In the genomic region with DNA sequence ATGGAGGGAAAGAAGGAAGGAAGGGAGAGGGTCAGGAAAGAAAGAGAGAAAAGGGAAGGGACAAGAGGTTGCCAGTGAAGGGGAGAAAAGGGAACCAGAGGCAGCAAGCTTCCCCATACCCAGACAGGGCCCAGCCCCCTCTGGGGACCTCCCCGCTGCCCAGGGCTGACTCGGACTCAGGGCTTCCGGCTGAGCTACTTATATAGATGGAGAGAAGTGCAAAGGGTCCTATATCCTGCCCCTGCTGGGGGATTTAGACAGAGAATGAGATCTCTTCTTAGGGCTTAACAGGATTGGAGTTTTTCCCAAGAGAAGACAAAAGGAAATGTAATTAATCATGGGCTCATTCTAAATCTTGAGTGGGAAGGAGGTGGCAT, we compare ENCODE assay signal across 19 cellular contexts. TPM values are rescaled to one million over a fixed set of nuclear protein-coding genes. Genes with fewer than 3 reads are reported as not detected.
DNase-seq lines count a peak whose midpoint lies in the region; ATAC-seq and TF ChIP-seq lines count a peak whose summit lies in the region.
"Had no signal": no experiment of that assay in that cellular context is flagged by ENCODE, and none has a peak within 500 bp of the region (broad histone marks: within the 10 kb centered on the region; RNA-seq: fewer than 3 reads in every experiment).

A gene (minus strand): TSS at position 176 of the 377 bp plus-strand sequence. CDS start 285 bp downstream, outside the sequence.

- no peak within 1 kb of the TSS for H2AFZ ChIP-seq in neural progenitor cell (replicated peaks)

- no peaks in the 10 kb centered on the region for H3K79me2 ChIP-seq in neural progenitor cell (ENCODE audit: low read depth)

- H3K4me1 ChIP-seq in neural progenitor cell, result peaks cover 18% of the 10 kb centered on the region
- H3K4me1 ChIP-seq: BE2C had no signal

- no peak within 1 kb of the TSS for H3K27ac ChIP-seq in neural progenitor cell
- H3K27ac ChIP-seq: RWPE1 had no signal

- H4K20me1 ChIP-seq in neural progenitor cell (ENCODE audit: low read depth), result peaks cover 11% of the 10 kb centered on the region

- peak; percentile 4 for TF ChIP-seq CTCF in neural progenitor cell (IDR thresholded peaks at IDR 0.05)

- H3K27me3 Mint-ChIP-seq in effector memory CD8-positive, alpha-beta T cell, result peaks cover 0 to 6% of the 10 kb centered on the region in 2 donors
- peaks cover 6% of the 10 kb centered on the region for H3K27me3 Mint-ChIP-seq in neural progenitor cell (ENCODE audit: insufficient read depth, low read depth)

- no peak within 1 kb of the TSS for H3K4me3 Mint-ChIP-seq in effector memory CD8-positive, alpha-beta T cell
- no peak within 1 kb of the TSS for H3K4me3 Mint-ChIP-seq in neural progenitor cell
- H3K4me3 Mint-ChIP-seq: activated CD4-positive, alpha-beta T cell treated with anti-CD3 and anti-CD28 coated beads for 36 hours; mesothelial cell of epicardium had no signal

- H3K27ac Mint-ChIP-seq in effector memory CD8-positive, alpha-beta T cell, result peak within 1 kb of the TSS in 1 of 2 donors; percentile 5
- peak within 1 kb of the TSS; percentile 54 for H3K27ac Mint-ChIP-seq in neural progenitor cell
- H3K27ac Mint-ChIP-seq: activated CD4-positive, alpha-beta T cell treated with anti-CD3 and anti-CD28 coated beads for 36 hours; mesothelial cell of epicardium had no signal

- H3K27me3 ChIP-seq in neural progenitor cell, result peaks cover 34% of the 10 kb centered on the region
- H3K27me3 ChIP-seq: BE2C had no signal

- no peaks in the 10 kb centered on the region for H3K9me3 Mint-ChIP-seq in effector memory CD8-positive, alpha-beta T cell
- peaks cover 4% of the 10 kb centered on the region for H3K9me3 Mint-ChIP-seq in neural progenitor cell
- H3K9me3 Mint-ChIP-seq: mesothelial cell of epicardium had no signal

- peak; percentile 62 for ATAC-seq in GM21717 (IDR thresholded peaks at IDR 0.05; ENCODE audit: unreplicated experiment)
- ATAC-seq in effector memory CD8-positive, alpha-beta T cell (replicated peaks), result peak; percentile 24

- peaks cover 19% of the 10 kb centered on the region for H3F3A ChIP-seq in neural progenitor cell (ENCODE audit: low read depth)

- H3K4me1 Mint-ChIP-seq in effector memory CD8-positive, alpha-beta T cell (ENCODE audit: low read depth in 2 of 2), result peaks cover 0 to 4% of the 10 kb centered on the region in 2 donors
- peaks cover 18% of the 10 kb centered on the region for H3K4me1 Mint-ChIP-seq in neural progenitor cell

- H3K9ac ChIP-seq in neural progenitor cell, result no peak within 1 kb of the TSS

- H3K36me3 ChIP-seq in neural progenitor cell, result no peaks in the 10 kb centered on the region
- H3K36me3 ChIP-seq: BE2C had no signal

- H3K4me3 ChIP-seq in neural progenitor cell, result no peak within 1 kb of the TSS

- peak within 1 kb of the TSS; percentile 21 for H3K4me2 ChIP-seq in neural progenitor cell

- H3K36me3 Mint-ChIP-seq in effector memory CD8-positive, alpha-beta T cell (ENCODE audit: insufficient read depth), result peaks cover 2% of the 10 kb centered on the region
- H3K36me3 Mint-ChIP-seq in neural progenitor cell, result no peaks in the 10 kb centered on the region
- H3K36me3 Mint-ChIP-seq: mesothelial cell of epicardium had no signal

- H3K9me3 ChIP-seq in neural progenitor cell (ENCODE audit: low read depth), result no peaks in the 10 kb centered on the region
- H3K9me3 ChIP-seq: BE2C had no signal

- DNase-seq in MV-4-11 (lab: John Stamatoyannopoulos, UW), result peak; percentile 31
- DNase-seq in effector memory CD8-positive, alpha-beta T cell, result no peak
- peak; percentile 77 for DNase-seq in neural progenitor cell (ENCODE audit: low spot score)
- no peak for DNase-seq in NCI-H1694 treated with DMSO at 0.1 percent for 48 hours (lab: John Stamatoyannopoulos, UW)
- no peak for DNase-seq in activated CD4-positive, alpha-beta T cell treated with anti-CD3 and anti-CD28 coated beads for 1 hour
- DNase-seq in HuH-7 (ENCODE audit: low spot score), result no peak
- DNase-seq: activated gamma-delta T cell treated with Interleukin-2 at 50 U/mL for 16 hours; amniotic stem cell; BE2C; DMS 273 treated with DMSO at 0.1 percent for 48 hours; GF-D8; NCI-H1417; NCI-H2171; stimulated activated CD4-positive, alpha-beta T cell treated with anti-CD3 and anti-CD28 coated beads, Interleukin-4, amount 100 ng/mL, for 24 hours had no signal

RNA-seq across cellular contexts. Expression of the gene that starts here (rescaled TPM):
- 0.25 TPM in 1 of 2 replicates, not detected in the other for total RNA-seq in neural progenitor cell (ENCODE audit: low replicate concordance)
- total RNA-seq: activated CD4-positive, alpha-beta T cell treated with anti-CD3 and anti-CD28 coated beads for 36 hours; mesothelial cell of epicardium; T-helper 1 cell treated with Interleukin-12 subunit alpha and Interleukin-12 subunit beta and Interleukin-4 antibody, amounts not matched to agents 30 ng/mL and 1 ng/mL, for 36 hours had no signal

Comparison
In these comparisons a context has a peak if more than half of its experiments do, and no peak if none do; other contexts are left out.
1. Peak in DNase-seq and H3K4me2 ChIP-seq in neural progenitor cell; RNA of the gene not detected or under 1 TPM.